Comparison of ENCODE assay signal across 23 cellular contexts in genomic region chr18:63492851-63493250, GRCh38. TPM values are rescaled to one million over a fixed set of nuclear protein-coding genes. Genes with fewer than 3 reads are reported as not detected.
"Had no signal": no experiment of that assay in that cellular context is flagged by ENCODE, and none has a peak within 500 bp of the region (broad histone marks: within the 10 kb centered on the region; RNA-seq: fewer than 3 reads in every experiment).

No MANE protein-coding gene starts in this region.

- H3K27ac ChIP-seq: dorsolateral prefrontal cortex, esophagus muscularis mucosa, gastrocnemius medialis, skin epidermis, testis, tibial nerve, upper lobe of right lung had no signal

- H3K36me3 ChIP-seq: esophagus muscularis mucosa, gastrocnemius medialis, tibial nerve, upper lobe of right lung had no signal

- H3K4me1 ChIP-seq: gastrocnemius medialis, testis, tibial nerve, upper lobe of right lung had no signal

- H3K27me3 ChIP-seq: dorsolateral prefrontal cortex, esophagus muscularis mucosa, gastrocnemius medialis, testis, tibial nerve, upper lobe of right lung had no signal

- ATAC-seq: gastrocnemius medialis; mucosa of descending colon; natural killer cell; sciatic nerve; stimulated activated naive B cell treated with anti-CD40 and anti-IgM and Interleukin-4, amounts not matched to agents 10 μg/mL and 1 μg/mL and 100 μg/mL, for 72 hours; stimulated activated naive CD8-positive, alpha-beta T cell treated with anti-CD3 and anti-CD28 coated beads, Interleukin-15, amount 100 ng/mL, for 72 hours; upper lobe of right lung had no signal

- DNase-seq: cortex of kidney; dorsolateral prefrontal cortex; effector memory CD4-positive, alpha-beta T cell; gastrocnemius medialis; mucosa of descending colon; natural killer cell; posterior cingulate gyrus; stimulated activated CD4-positive, alpha-beta T cell treated with anti-CD3 and anti-CD28 coated beads, Interleukin-2, amount 100 ng/mL, for 24 hours; stimulated activated CD4-positive, alpha-beta T cell treated with anti-CD3 and anti-CD28 coated beads, Interleukin-4, amount 100 ng/mL, for 4 hours; stimulated activated naive B cell treated with anti-CD40 and anti-IgM and Interleukin-4, amounts not matched to agents 10 μg/mL and 1 μg/mL and 100 μg/mL, for 72 hours; stimulated activated naive CD8-positive, alpha-beta T cell treated with anti-CD3 and anti-CD28 coated beads, Interleukin-15, amount 100 ng/mL, for 72 hours; testis; upper lobe of right lung had no signal

- H3K9me3 ChIP-seq: esophagus muscularis mucosa, gastrocnemius medialis, mucosa of descending colon, testis, tibial nerve, upper lobe of right lung had no signal

- H3K4me3 ChIP-seq: dorsolateral prefrontal cortex, esophagus muscularis mucosa, gastrocnemius medialis, mucosa of descending colon, skin epidermis, testis, tibial nerve, upper lobe of right lung had no signal

RNA-seq across cellular contexts. Expression of gene SERPINB5, which starts 16.1 kb away (rescaled TPM):
- total RNA-seq: dorsolateral prefrontal cortex, esophagus muscularis mucosa, fibroblast of villous mesenchyme, gastrocnemius medialis, natural killer cell, neural crest cell, osteocyte, sciatic nerve, subcutaneous adipose tissue, tibial nerve had no signal

RNA-seq across cellular contexts. Expression of gene SERPINB12, which starts 49.3 kb away (rescaled TPM):
- total RNA-seq: dorsolateral prefrontal cortex, esophagus muscularis mucosa, fibroblast of villous mesenchyme, gastrocnemius medialis, kidney epithelial cell, mucosa of descending colon, natural killer cell, neural crest cell, osteocyte, pulmonary artery endothelial cell, sciatic nerve, subcutaneous adipose tissue, tibial nerve, upper lobe of right lung had no signal
